ENCODE assay signal across 8 cellular contexts in the genomic region with DNA sequence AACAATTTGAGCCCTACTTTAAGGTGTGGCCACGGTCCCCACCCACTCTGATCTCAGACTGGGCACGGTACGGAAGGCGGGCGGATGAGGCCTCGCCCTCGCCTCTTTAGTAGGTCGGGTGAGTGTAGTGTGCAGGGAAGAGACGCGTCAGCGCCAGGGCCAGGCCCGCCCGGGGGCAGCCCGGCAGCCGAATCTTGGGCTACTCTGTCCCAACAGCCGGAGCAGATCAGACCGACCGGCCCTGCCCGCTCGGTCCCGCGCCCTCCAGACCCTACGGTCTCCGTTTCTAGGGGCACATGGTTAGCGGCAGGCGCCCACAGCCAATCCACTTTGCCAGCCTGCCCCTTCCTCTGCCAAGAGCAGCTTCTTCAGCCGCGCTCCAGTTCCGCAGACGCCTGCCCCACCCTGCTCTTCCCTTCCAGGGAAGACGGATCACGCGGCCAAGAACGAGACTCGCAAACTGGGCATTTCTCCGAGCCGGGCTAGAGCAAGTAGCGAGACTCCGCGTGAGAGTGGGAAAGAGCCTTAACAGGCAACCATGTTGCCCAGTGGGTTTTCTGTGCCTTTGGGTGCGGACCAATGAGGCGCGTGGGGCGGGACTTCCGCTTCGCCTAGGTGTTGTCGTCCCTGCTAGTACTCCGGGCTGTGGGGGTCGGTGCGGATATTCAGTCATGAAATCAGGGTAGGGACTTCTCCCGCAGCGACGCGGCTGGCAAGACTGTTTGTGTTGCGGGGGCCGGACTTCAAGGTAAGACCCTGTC. TPM values are rescaled to one million over a fixed set of nuclear protein-coding genes. Genes with fewer than 3 reads are reported as not detected.
DNase-seq lines count a peak whose midpoint lies in the region; ATAC-seq and TF ChIP-seq lines count a peak whose summit lies in the region.

A gene with protein sequence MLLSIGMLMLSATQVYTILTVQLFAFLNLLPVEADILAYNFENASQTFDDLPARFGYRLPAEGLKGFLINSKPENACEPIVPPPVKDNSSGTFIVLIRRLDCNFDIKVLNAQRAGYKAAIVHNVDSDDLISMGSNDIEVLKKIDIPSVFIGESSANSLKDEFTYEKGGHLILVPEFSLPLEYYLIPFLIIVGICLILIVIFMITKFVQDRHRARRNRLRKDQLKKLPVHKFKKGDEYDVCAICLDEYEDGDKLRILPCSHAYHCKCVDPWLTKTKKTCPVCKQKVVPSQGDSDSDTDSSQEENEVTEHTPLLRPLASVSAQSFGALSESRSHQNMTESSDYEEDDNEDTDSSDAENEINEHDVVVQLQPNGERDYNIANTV (plus strand): TSS at position 610 of the 761 bp plus-strand sequence. CDS start 32,812 bp downstream, outside the sequence.

- TF ChIP-seq CTCF in HFFc6 (IDR thresholded peaks at IDR 0.05) (no peak), foreskin keratinocyte (conservative IDR thresholded peaks at IDR 0.05) (no peak)

- no peaks in the 10 kb centered on the region; the same call in 1 of the 2 replicates for H3K27me3 Mint-ChIP-seq in HFFc6 (ENCODE audit: insufficient read depth)

- H3K36me3 ChIP-seq in neuron (ENCODE audit: insufficient read depth, low read length), result no peaks in the 10 kb centered on the region

- ATAC-seq in foreskin keratinocyte, result peak; percentile 87

- H3K36me3 Mint-ChIP-seq in HFFc6 (ENCODE audit: low read depth), result no peaks in the 10 kb centered on the region

- peaks cover 44% of the 10 kb centered on the region for H3K4me1 ChIP-seq in foreskin keratinocyte
- H3K4me1 ChIP-seq in neuron (ENCODE audit: insufficient read depth, low read length), result peaks cover 13% of the 10 kb centered on the region

- in situ Hi-C loops in SK-MEL-5 (cut with HindIII; ENCODE audit: low pct_unique_long_range_greater_than_20kb, low sequenced_read_pairs), result no loop called here

- H3K27me3 ChIP-seq in foreskin keratinocyte (no peaks in the 10 kb centered on the region), neuron (ENCODE audit: insufficient read depth, low read length) (no peaks in the 10 kb centered on the region)

- no peaks in the 10 kb centered on the region for H3K9me3 Mint-ChIP-seq in HFFc6

- DNase-seq in GM04504 (ENCODE audit: low read depth) (peak; percentile 94), HFFc6 (peak; percentile 95), NAMALWA (ENCODE audit: low spot score) (peak; percentile 97), SK-MEL-5 (ENCODE audit: low read depth, low spot score) (peak; percentile 96), foreskin keratinocyte (peak; percentile 82 to 91), stromal cell of bone marrow (ENCODE audit: low read depth) (peak; percentile 96)
- peak; percentile 95 for DNase-seq in activated naive CD4-positive, alpha-beta T cell treated with Interleukin-2 at 50 U/mL for 16 hours

- H3K4me1 Mint-ChIP-seq in HFFc6 (ENCODE audit: low read depth), result peaks cover 56% of the 10 kb centered on the region

- H3K9me3 ChIP-seq in neuron (ENCODE audit: low read length), result no peaks in the 10 kb centered on the region

- peak within 1 kb of the TSS; percentile 67 for H3K4me3 ChIP-seq in neuron (ENCODE audit: low read length)

- peak within 1 kb of the TSS; percentile 97 for H3K4me3 Mint-ChIP-seq in HFFc6

- H2AFZ ChIP-seq in neuron (ENCODE audit: low read depth, low read length), result peak within 1 kb of the TSS; percentile 86

- H3K27ac ChIP-seq in foreskin keratinocyte, result peak within 1 kb of the TSS; percentile 93

- peak within 1 kb of the TSS; percentile 99 for H3K27ac Mint-ChIP-seq in HFFc6

RNA-seq across cellular contexts. Expression of the gene that starts here (rescaled TPM):
- 10 to 100 TPM; 20.5 to 33.7 (median 25.7) TPM for total RNA-seq in HFFc6 (2021; fragmentation: NEBNext Ultra II Directional; extraction: Animal tissue kit (Norgen Biotek cat#: 25700))
- 141 and 153 TPM in 2 replicates for total RNA-seq in SK-MEL-5 (2014; rRNA removed; shearing (Covaris generic))
- 52.7 and 73.9 TPM in 2 replicates for polyA plus RNA-seq in SK-MEL-5 (2015; cell fraction: cytosol; rRNA removed)
- 52.5 and 56.1 TPM in 2 replicates for polyA plus RNA-seq in SK-MEL-5 (2015; cell fraction: nucleus; rRNA removed)
- 35.1 and 35.7 TPM in 2 replicates for total RNA-seq in foreskin keratinocyte
- 16.1 and 17.6 TPM in 2 replicates for polyA plus RNA-seq in foreskin keratinocyte

Comparison
In these comparisons a context has a peak if more than half of its experiments do, and no peak if none do; other contexts are left out.
1. Peak in every context shown above with its lines: DNase-seq, ATAC-seq, H3K4me3 ChIP-seq and H3K27ac ChIP-seq.